Comparison of ENCODE assay signal across 26 cellular contexts in genomic region chr15:60678632-60679031, GRCh38.
"Had no signal": no experiment of that assay in that cellular context is flagged by ENCODE, and none has a peak within 500 bp of the region (broad histone marks: within the 10 kb centered on the region; RNA-seq: fewer than 3 reads in every experiment).

No MANE protein-coding gene starts in this region.

- FAIRE-seq: astrocyte, colon, pancreas had no signal

- H3K27me3 ChIP-seq: foreskin keratinocyte, hepatocyte, pancreas, tibial nerve had no signal

- H3K9me3 Mint-ChIP-seq: activated T-cell treated with anti-CD3 and anti-CD28 coated beads, Interleukin-2, amount 50 U/mL, for 4 hours; activated T-helper 2 cell treated with anti-CD3 and anti-CD28 coated beads, Interferon-gamma antibody, Interleukin-2, Interleukin-4, amounts not matched to agents 10 μg/mL and 5 μg/mL and 100 μg/mL, durations not matched to agents 14 hours and 24 hours and 36 hours; central memory CD8-positive, alpha-beta T cell; natural killer cell treated with Interleukin-12 subunit alpha and Interleukin-12 subunit beta and Interleukin-15 and Interleukin-18, amount 100 ng/mL, for 72 hours; T-helper 1 cell treated with Interleukin-12 subunit alpha and Interleukin-12 subunit beta and Interleukin-4 antibody, amounts not matched to agents 30 μg/mL and 1 μg/mL, for 36 hours; WTC11 had no signal

- H3K36me3 Mint-ChIP-seq: natural killer cell treated with Interleukin-12 subunit alpha and Interleukin-12 subunit beta and Interleukin-15 and Interleukin-18, amount 100 ng/mL, for 72 hours; WTC11 had no signal

- H3K27me3 Mint-ChIP-seq: activated naive CD8-positive, alpha-beta T cell; central memory CD8-positive, alpha-beta T cell; natural killer cell treated with Interleukin-12 subunit alpha and Interleukin-12 subunit beta and Interleukin-15 and Interleukin-18, amount 100 ng/mL, for 72 hours had no signal

- H3K79me2 ChIP-seq: hepatocyte had no signal

- H3K9me3 ChIP-seq: left ventricle myocardium inferior, pancreas, tibial nerve had no signal

- H3K4me2 ChIP-seq: hepatocyte had no signal

- H2AFZ ChIP-seq: hepatocyte had no signal

- DNase-seq: activated CD4-positive, alpha-beta T cell treated with anti-CD3 and anti-CD28 coated beads, Interleukin-2, amount 50 U/mL, for 4 hours; activated CD8-positive, alpha-beta memory T cell treated with anti-CD3 and anti-CD28 coated beads, Interleukin-2, amount 50 U/mL, for 48 hours; activated naive CD4-positive, alpha-beta T cell; activated T-cell treated with anti-CD3 and anti-CD28 coated beads, Interleukin-2, amount 50 U/mL, for 4 hours; effector memory CD4-positive, alpha-beta T cell; glutamatergic neuron; kidney glomerular epithelial cell; left ventricle myocardium inferior; mammary epithelial cell; midbrain; pancreas; stimulated activated CD4-positive, alpha-beta T cell treated with anti-CD3 and anti-CD28 coated beads, Interleukin-4, amount 100 ng/mL, for 4 hours; stimulated activated naive CD8-positive, alpha-beta T cell treated with anti-CD3 and anti-CD28 coated beads, Interleukin-15, Interleukin-2, amounts not matched to agents 100 U/mL and 50 U/mL, for 24 hours; T1000 had no signal

- H3K36me3 ChIP-seq: pancreas, tibial nerve had no signal

- H3K27ac ChIP-seq: foreskin keratinocyte, hepatocyte, left ventricle myocardium inferior, pancreas, tibial nerve had no signal

- H3K4me3 Mint-ChIP-seq: activated naive CD8-positive, alpha-beta T cell; activated T-cell treated with anti-CD3 and anti-CD28 coated beads, Interleukin-2, amount 50 U/mL, for 4 hours; central memory CD8-positive, alpha-beta T cell; natural killer cell treated with Interleukin-12 subunit alpha and Interleukin-12 subunit beta and Interleukin-15 and Interleukin-18, amount 100 ng/mL, for 72 hours; T-helper 1 cell treated with Interleukin-12 subunit alpha and Interleukin-12 subunit beta and Interleukin-4 antibody, amounts not matched to agents 30 μg/mL and 1 μg/mL, for 36 hours; WTC11 had no signal

- H3K27ac Mint-ChIP-seq: activated naive CD8-positive, alpha-beta T cell; activated T-helper 2 cell treated with anti-CD3 and anti-CD28 coated beads, Interferon-gamma antibody, Interleukin-2, Interleukin-4, amounts not matched to agents 10 μg/mL and 5 μg/mL and 100 μg/mL, durations not matched to agents 14 hours and 24 hours and 36 hours; natural killer cell treated with Interleukin-12 subunit alpha and Interleukin-12 subunit beta and Interleukin-15 and Interleukin-18, amount 100 ng/mL, for 72 hours; T-helper 1 cell treated with Interleukin-12 subunit alpha and Interleukin-12 subunit beta and Interleukin-4 antibody, amounts not matched to agents 30 μg/mL and 1 μg/mL, for 36 hours; WTC11 had no signal

- ATAC-seq: natural killer cell treated with Interleukin-12 subunit alpha and Interleukin-12 subunit beta and Interleukin-15 and Interleukin-18, amount 100 ng/mL, for 72 hours; pancreas; sciatic nerve; stimulated activated naive CD8-positive, alpha-beta T cell treated with anti-CD3 and anti-CD28 coated beads, Interleukin-15, Interleukin-2, amounts not matched to agents 100 U/mL and 50 U/mL, for 24 hours; WTC11 had no signal

- H3K4me1 Mint-ChIP-seq: central memory CD8-positive, alpha-beta T cell had no signal

- H3K4me3 ChIP-seq: hepatocyte, left ventricle myocardium inferior, pancreas, tibial nerve had no signal
